In the genomic region with DNA sequence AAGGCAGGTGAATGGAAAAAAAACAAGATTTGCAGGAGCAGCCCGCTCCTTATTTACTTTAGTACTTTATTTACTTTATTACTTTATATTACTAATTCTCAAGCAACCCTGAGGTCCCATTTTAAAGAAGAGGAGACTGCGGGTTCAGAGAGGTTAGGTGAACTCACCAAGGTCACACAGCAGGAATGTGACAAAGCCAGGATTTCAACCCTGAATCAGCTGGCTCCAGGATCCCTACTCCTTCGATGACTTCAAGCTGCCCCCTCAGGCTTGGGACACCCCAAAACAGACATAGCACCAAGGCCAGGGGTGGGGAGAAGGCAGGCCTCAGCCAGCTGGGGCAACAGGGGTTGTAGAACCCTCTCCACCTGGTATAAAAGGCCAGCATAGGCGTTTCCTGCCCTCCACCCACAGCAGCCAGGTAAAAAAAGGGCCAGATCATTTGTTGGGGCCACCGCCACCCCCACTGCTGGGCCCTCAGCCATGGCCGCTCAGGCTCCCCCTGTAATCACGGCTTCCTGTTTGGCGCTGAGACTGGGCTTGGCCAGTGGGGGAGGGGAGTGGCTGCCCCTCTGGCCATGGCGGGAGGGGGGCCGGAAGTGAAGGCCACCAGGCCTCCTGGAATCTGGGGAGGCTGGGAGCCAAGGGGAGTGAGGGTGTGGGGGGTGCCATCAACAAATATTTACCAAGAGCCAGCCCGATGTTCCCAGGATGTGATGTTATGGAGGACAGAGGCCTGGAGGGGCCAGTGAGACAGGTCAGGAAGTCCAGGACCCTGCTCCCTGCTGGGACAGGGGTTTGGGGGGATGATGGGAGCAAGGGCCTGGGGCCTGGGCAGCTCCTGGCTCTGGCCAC, we compare ENCODE assay signal across 1 cellular context.
TF ChIP-seq lines count a peak whose summit lies in the region.

No MANE protein-coding gene starts in this region.

TF ChIP-seq in HepG2, 621 proteins besides CTCF, POLR2A, EP300 and RAD21 (continued from another document and continues in another):
- TF ChIP-seq, protein P1, sequence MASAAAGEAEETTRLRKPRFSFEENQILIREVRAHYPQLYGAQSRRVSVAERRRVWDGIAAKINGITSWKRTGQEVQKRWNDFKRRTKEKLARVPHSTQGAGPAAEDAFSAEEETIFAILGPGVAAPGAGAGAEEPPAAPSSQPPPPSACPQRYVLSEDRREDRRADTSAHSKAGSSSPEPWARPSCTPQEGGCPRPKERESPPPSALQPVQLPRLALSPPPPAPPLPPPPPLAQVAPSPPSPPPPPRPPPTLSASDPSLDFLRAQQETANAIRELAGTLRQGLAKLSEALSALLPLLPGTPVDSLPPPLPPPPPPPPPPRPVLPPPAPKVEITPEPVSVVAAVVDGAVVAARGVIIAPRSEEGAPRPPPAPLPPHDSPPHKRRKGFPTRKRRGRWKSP (CRISPR knock-in tag; IDR thresholded peaks at IDR 0.05), result no peak
- no peak for TF ChIP-seq MED13 (CRISPR knock-in tag; IDR thresholded peaks at IDR 0.05)
- no peak for TF ChIP-seq ZNF792 (CRISPR knock-in tag; IDR thresholded peaks at IDR 0.05)
- TF ChIP-seq, protein P2, sequence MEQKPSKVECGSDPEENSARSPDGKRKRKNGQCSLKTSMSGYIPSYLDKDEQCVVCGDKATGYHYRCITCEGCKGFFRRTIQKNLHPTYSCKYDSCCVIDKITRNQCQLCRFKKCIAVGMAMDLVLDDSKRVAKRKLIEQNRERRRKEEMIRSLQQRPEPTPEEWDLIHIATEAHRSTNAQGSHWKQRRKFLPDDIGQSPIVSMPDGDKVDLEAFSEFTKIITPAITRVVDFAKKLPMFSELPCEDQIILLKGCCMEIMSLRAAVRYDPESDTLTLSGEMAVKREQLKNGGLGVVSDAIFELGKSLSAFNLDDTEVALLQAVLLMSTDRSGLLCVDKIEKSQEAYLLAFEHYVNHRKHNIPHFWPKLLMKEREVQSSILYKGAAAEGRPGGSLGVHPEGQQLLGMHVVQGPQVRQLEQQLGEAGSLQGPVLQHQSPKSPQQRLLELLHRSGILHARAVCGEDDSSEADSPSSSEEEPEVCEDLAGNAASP (CRISPR knock-in tag; IDR thresholded peaks at IDR 0.05; ENCODE audit: borderline replicate concordance), result no peak
- no peak for TF ChIP-seq ZSCAN21 (CRISPR knock-in tag; IDR thresholded peaks at IDR 0.05; ENCODE audit: borderline replicate concordance)
- no peak for TF ChIP-seq ZNF891 (CRISPR knock-in tag; IDR thresholded peaks at IDR 0.05)
- TF ChIP-seq, protein P3, sequence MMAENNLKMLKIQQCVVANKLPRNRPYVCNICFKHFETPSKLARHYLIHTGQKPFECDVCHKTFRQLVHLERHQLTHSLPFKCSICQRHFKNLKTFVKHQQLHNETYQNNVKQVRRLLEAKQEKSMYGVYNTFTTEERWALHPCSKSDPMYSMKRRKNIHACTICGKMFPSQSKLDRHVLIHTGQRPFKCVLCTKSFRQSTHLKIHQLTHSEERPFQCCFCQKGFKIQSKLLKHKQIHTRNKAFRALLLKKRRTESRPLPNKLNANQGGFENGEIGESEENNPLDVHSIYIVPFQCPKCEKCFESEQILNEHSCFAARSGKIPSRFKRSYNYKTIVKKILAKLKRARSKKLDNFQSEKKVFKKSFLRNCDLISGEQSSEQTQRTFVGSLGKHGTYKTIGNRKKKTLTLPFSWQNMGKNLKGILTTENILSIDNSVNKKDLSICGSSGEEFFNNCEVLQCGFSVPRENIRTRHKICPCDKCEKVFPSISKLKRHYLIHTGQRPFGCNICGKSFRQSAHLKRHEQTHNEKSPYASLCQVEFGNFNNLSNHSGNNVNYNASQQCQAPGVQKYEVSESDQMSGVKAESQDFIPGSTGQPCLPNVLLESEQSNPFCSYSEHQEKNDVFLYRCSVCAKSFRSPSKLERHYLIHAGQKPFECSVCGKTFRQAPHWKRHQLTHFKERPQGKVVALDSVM (CRISPR knock-in tag; IDR thresholded peaks at IDR 0.05), result peak; percentile 86
- 0 out of 2 replicates have a peak, but pooled peaks have one; percentile 21 for TF ChIP-seq ELF3 (CRISPR knock-in tag; IDR thresholded peaks at IDR 0.05)
- TF ChIP-seq, protein P4, sequence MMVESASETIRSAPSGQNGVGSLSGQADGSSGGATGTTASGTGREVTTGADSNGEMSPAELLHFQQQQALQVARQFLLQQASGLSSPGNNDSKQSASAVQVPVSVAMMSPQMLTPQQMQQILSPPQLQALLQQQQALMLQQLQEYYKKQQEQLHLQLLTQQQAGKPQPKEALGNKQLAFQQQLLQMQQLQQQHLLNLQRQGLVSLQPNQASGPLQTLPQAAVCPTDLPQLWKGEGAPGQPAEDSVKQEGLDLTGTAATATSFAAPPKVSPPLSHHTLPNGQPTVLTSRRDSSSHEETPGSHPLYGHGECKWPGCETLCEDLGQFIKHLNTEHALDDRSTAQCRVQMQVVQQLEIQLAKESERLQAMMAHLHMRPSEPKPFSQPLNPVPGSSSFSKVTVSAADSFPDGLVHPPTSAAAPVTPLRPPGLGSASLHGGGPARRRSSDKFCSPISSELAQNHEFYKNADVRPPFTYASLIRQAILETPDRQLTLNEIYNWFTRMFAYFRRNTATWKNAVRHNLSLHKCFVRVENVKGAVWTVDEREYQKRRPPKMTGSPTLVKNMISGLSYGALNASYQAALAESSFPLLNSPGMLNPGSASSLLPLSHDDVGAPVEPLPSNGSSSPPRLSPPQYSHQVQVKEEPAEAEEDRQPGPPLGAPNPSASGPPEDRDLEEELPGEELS (CRISPR knock-in tag; IDR thresholded peaks at IDR 0.05), result peak; percentile 62
- TF ChIP-seq ZNF850 (CRISPR knock-in tag; conservative IDR thresholded peaks at IDR 0.05), result no peak
- no peak for TF ChIP-seq SMAD9 (CRISPR knock-in tag; IDR thresholded peaks at IDR 0.05)
- TF ChIP-seq SP2 (CRISPR knock-in tag; IDR thresholded peaks at IDR 0.05), result no peak
- 0 out of 2 replicates have a peak, but pooled peaks have one; percentile 8 for TF ChIP-seq KDM2A (CRISPR knock-in tag; IDR thresholded peaks at IDR 0.05; ENCODE audit: borderline replicate concordance, low read depth)
- TF ChIP-seq SSRP1 (CRISPR knock-in tag; IDR thresholded peaks at IDR 0.05), result no peak
- peak; percentile 35; the same call in 1 of the 2 replicates for TF ChIP-seq SALL1 (CRISPR knock-in tag; IDR thresholded peaks at IDR 0.05)
- TF ChIP-seq ZMYM3 (CRISPR knock-in tag; IDR thresholded peaks at IDR 0.05), result peak; percentile 63
- no peak for TF ChIP-seq U2AF1 (optimal IDR thresholded peaks at IDR 0.05; ENCODE audit: low read depth, low read length)
- no peak for TF ChIP-seq SRSF1 (optimal IDR thresholded peaks at IDR 0.05; ENCODE audit: low read depth, low read length)
- TF ChIP-seq ZNF317 (CRISPR knock-in tag; IDR thresholded peaks at IDR 0.05), result no peak
- TF ChIP-seq ADNP (CRISPR knock-in tag; IDR thresholded peaks at IDR 0.05), result no peak
- TF ChIP-seq, protein P5, sequence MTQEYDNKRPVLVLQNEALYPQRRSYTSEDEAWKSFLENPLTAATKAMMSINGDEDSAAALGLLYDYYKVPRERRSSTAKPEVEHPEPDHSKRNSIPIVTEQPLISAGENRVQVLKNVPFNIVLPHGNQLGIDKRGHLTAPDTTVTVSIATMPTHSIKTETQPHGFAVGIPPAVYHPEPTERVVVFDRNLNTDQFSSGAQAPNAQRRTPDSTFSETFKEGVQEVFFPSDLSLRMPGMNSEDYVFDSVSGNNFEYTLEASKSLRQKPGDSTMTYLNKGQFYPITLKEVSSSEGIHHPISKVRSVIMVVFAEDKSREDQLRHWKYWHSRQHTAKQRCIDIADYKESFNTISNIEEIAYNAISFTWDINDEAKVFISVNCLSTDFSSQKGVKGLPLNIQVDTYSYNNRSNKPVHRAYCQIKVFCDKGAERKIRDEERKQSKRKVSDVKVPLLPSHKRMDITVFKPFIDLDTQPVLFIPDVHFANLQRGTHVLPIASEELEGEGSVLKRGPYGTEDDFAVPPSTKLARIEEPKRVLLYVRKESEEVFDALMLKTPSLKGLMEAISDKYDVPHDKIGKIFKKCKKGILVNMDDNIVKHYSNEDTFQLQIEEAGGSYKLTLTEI (CRISPR knock-in tag; conservative IDR thresholded peaks at IDR 0.05), result no peak
- TF ChIP-seq RXRB (CRISPR knock-in tag; IDR thresholded peaks at IDR 0.05; ENCODE audit: borderline replicate concordance), result no peak
- TF ChIP-seq TBP (CRISPR knock-in tag; IDR thresholded peaks at IDR 0.05), result no peak
- no peak for TF ChIP-seq ZNF567 (CRISPR knock-in tag; IDR thresholded peaks at IDR 0.05; ENCODE audit: borderline replicate concordance)
- no peak for TF ChIP-seq POLR2G (IDR thresholded peaks at IDR 0.05; ENCODE audit: low read depth, low read length)
- TF ChIP-seq, protein P6, sequence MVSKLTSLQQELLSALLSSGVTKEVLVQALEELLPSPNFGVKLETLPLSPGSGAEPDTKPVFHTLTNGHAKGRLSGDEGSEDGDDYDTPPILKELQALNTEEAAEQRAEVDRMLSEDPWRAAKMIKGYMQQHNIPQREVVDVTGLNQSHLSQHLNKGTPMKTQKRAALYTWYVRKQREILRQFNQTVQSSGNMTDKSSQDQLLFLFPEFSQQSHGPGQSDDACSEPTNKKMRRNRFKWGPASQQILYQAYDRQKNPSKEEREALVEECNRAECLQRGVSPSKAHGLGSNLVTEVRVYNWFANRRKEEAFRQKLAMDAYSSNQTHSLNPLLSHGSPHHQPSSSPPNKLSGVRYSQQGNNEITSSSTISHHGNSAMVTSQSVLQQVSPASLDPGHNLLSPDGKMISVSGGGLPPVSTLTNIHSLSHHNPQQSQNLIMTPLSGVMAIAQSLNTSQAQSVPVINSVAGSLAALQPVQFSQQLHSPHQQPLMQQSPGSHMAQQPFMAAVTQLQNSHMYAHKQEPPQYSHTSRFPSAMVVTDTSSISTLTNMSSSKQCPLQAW (CRISPR knock-in tag; IDR thresholded peaks at IDR 0.05), result peak; percentile 54; the same call in 1 of the 2 replicates
- TF ChIP-seq ZNF839 (CRISPR knock-in tag; IDR thresholded peaks at IDR 0.05; ENCODE audit: borderline replicate concordance), result no peak
- TF ChIP-seq PHF21A (CRISPR knock-in tag; IDR thresholded peaks at IDR 0.05), result peak; percentile 59
- TF ChIP-seq ZNF550 (CRISPR knock-in tag; IDR thresholded peaks at IDR 0.05; ENCODE audit: borderline replicate concordance), result no peak
- peak; percentile 6; the same call in 1 of the 2 replicates for TF ChIP-seq HNF4A (CRISPR knock-in tag; IDR thresholded peaks at IDR 0.05)
- no peak for TF ChIP-seq ZNF605 (CRISPR knock-in tag; IDR thresholded peaks at IDR 0.05)
- TF ChIP-seq MIXL1 (CRISPR knock-in tag; IDR thresholded peaks at IDR 0.05), result no peak
- TF ChIP-seq RXRA (CRISPR knock-in tag; IDR thresholded peaks at IDR 0.05), result no peak
- TF ChIP-seq, protein P7, sequence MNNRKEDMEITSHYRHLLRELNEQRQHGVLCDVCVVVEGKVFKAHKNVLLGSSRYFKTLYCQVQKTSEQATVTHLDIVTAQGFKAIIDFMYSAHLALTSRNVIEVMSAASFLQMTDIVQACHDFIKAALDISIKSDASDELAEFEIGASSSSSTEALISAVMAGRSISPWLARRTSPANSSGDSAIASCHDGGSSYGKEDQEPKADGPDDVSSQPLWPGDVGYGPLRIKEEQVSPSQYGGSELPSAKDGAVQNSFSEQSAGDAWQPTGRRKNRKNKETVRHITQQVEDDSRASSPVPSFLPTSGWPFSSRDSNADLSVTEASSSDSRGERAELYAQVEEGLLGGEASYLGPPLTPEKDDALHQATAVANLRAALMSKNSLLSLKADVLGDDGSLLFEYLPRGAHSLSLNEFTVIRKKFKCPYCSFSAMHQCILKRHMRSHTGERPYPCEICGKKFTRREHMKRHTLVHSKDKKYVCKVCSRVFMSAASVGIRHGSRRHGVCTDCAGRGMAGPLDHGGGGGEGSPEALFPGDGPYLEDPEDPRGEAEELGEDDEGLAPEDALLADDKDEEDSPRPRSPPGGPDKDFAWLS (CRISPR knock-in tag; IDR thresholded peaks at IDR 0.05; ENCODE audit: borderline replicate concordance), result no peak; the same call in 1 of the 2 replicates
- TF ChIP-seq MTA1 (CRISPR knock-in tag; IDR thresholded peaks at IDR 0.05; ENCODE audit: borderline replicate concordance), result no peak
- no peak for TF ChIP-seq SALL2 (CRISPR knock-in tag; IDR thresholded peaks at IDR 0.05)
- peak; percentile 34; the same call in 1 of the 2 replicates for TF ChIP-seq SP5 (CRISPR knock-in tag; IDR thresholded peaks at IDR 0.05; ENCODE audit: borderline replicate concordance, low read depth)
- no peak for TF ChIP-seq ZNF616 (CRISPR knock-in tag; IDR thresholded peaks at IDR 0.05; ENCODE audit: low read depth)
- TF ChIP-seq, protein P8, sequence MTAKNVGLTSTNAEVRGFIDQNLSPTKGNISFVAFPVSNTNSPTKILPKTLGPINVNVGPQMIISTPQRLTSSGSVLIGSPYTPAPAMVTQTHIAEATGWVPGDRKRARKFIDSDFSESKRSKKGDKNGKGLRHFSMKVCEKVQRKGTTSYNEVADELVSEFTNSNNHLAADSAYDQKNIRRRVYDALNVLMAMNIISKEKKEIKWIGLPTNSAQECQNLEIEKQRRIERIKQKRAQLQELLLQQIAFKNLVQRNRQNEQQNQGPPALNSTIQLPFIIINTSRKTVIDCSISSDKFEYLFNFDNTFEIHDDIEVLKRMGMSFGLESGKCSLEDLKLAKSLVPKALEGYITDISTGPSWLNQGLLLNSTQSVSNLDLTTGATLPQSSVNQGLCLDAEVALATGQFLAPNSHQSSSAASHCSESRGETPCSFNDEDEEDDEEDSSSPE (CRISPR knock-in tag; IDR thresholded peaks at IDR 0.05), result no peak
- TF ChIP-seq, protein P9, sequence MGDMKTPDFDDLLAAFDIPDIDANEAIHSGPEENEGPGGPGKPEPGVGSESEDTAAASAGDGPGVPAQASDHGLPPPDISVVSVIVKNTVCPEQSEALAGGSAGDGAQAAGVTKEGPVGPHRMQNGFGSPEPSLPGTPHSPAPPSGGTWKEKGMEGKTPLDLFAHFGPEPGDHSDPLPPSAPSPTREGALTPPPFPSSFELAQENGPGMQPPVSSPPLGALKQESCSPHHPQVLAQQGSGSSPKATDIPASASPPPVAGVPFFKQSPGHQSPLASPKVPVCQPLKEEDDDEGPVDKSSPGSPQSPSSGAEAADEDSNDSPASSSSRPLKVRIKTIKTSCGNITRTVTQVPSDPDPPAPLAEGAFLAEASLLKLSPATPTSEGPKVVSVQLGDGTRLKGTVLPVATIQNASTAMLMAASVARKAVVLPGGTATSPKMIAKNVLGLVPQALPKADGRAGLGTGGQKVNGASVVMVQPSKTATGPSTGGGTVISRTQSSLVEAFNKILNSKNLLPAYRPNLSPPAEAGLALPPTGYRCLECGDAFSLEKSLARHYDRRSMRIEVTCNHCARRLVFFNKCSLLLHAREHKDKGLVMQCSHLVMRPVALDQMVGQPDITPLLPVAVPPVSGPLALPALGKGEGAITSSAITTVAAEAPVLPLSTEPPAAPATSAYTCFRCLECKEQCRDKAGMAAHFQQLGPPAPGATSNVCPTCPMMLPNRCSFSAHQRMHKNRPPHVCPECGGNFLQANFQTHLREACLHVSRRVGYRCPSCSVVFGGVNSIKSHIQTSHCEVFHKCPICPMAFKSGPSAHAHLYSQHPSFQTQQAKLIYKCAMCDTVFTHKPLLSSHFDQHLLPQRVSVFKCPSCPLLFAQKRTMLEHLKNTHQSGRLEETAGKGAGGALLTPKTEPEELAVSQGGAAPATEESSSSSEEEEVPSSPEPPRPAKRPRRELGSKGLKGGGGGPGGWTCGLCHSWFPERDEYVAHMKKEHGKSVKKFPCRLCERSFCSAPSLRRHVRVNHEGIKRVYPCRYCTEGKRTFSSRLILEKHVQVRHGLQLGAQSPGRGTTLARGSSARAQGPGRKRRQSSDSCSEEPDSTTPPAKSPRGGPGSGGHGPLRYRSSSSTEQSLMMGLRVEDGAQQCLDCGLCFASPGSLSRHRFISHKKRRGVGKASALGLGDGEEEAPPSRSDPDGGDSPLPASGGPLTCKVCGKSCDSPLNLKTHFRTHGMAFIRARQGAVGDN (CRISPR knock-in tag; IDR thresholded peaks at IDR 0.05), result peak; percentile 56
- no peak for TF ChIP-seq ZNF543 (CRISPR knock-in tag; IDR thresholded peaks at IDR 0.05)
- no peak for TF ChIP-seq SRY (CRISPR knock-in tag; IDR thresholded peaks at IDR 0.05)
- no peak for TF ChIP-seq KLF13 (CRISPR knock-in tag; IDR thresholded peaks at IDR 0.05)
- no peak for TF ChIP-seq PRMT3 (CRISPR knock-in tag; IDR thresholded peaks at IDR 0.05; ENCODE audit: borderline replicate concordance, low read depth)
- no peak for TF ChIP-seq GATA4 (IDR thresholded peaks at IDR 0.05; ENCODE audit: borderline replicate concordance, low read depth)
